8 cellular contexts compared by ENCODE assay signal in the genomic region with DNA sequence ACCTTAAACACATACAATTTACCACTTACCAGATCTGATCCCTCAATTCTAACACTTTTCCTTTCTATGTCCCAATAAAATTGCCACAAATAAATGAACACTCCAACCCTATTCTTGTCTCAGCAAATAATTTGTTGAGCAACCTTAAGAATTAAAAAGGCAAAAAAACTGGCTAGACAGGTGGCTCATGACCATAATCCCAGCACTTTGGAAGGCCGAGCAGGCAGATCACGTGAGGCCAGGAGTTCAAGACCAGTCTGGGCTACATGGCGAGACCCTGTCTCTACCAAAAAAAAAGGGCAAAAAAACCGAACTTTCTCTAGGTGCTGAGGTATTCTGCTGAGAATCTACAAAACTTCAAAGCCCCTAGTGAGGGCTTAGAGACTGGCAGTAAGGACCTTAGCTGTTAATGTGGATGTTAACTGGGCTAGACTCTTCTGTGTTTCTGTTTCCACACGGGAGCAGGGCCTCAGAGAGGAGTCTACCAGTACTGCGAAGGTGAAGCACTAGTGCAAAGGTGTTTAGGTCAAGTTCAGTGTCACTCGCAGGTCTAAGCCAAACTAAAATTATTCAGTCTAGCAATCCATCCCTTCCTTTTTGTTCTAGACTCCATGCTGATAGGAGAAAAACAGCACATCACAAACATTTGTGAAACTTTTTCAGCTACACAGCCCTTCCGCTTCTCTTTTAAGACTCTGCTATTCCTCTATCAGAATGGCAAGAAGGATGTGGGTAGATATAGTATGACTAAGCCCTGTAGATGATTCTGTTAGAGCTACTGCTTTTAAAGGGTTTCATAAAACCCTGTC. TPM values are rescaled to one million over a fixed set of nuclear protein-coding genes. Genes with fewer than 3 reads are reported as not detected.
DNase-seq lines count a peak whose midpoint lies in the region; ATAC-seq and TF ChIP-seq lines count a peak whose summit lies in the region.

No MANE protein-coding gene starts in this region.

- dilution Hi-C loops in IMR-90 (cut with HindIII; ENCODE audit: low sequenced_read_pairs, unreplicated experiment), result no loop called here

- H2BK15ac ChIP-seq in IMR-90 (ENCODE audit: low read depth, low read length), result no peak overlapping the region

- H3K9me1 ChIP-seq in IMR-90 (ENCODE audit: insufficient read depth, low read length), result peaks cover 8% of the 10 kb centered on the region; the same call in 1 of the 2 replicates

- H3K4me3 ChIP-seq in BLaER1, result no peak overlapping the region
- H3K4me3 ChIP-seq in IMR-90 (ENCODE audit: insufficient read depth, low read depth, low read length), result no peak overlapping the region
- H3K4me3 ChIP-seq in effector memory CD4-positive, alpha-beta T cell (ENCODE audit: insufficient read depth, low read depth, low read length, poor library complexity, severe bottlenecking), result peak overlapping the region; percentile 27
- H3K4me3 ChIP-seq in subcutaneous abdominal adipose tissue (ENCODE audit: low read depth in 1 of 5, low read length in 5 of 5), result peak overlapping the region in 1 of 5 donors; percentile 4

- H3K14ac ChIP-seq in IMR-90 (replicated peaks; ENCODE audit: low read depth, low read length), result no peak overlapping the region

- no peak overlapping the region for H3K4ac ChIP-seq in IMR-90 (ENCODE audit: low read depth, low read length)

- H2BK120ac ChIP-seq in IMR-90 (ENCODE audit: low read depth, low read length), result no peak overlapping the region

- H4K91ac ChIP-seq in IMR-90 (ENCODE audit: insufficient read depth, low read depth, low read length), result no peak overlapping the region

- no peak for TF ChIP-seq CTCF in IMR-90 (conservative IDR thresholded peaks at IDR 0.05; ENCODE audit: low read depth, low read length)

- no peak overlapping the region for H2BK20ac ChIP-seq in IMR-90 (ENCODE audit: low read depth, low read length)

- CTCF ChIA-PET in IMR-90 (lab: Yijun Ruan, JAX), result interaction anchor here (0.6 to 1.0 kb wide), 2 partner anchors 103 to 908 kb away, joined by 3 to 4 read pairs; no protein-coding TSS in a partner anchor

- TF ChIP-seq RAD21 in IMR-90 (IDR thresholded peaks at IDR 0.05; ENCODE audit: low read length), result no peak

- TF ChIP-seq POLR2A in IMR-90 (IDR thresholded peaks at IDR 0.05; ENCODE audit: low read depth, low read length), result no peak

- H3K56ac ChIP-seq in IMR-90 (ENCODE audit: extremely low read depth, insufficient read depth, low read length), result no peak overlapping the region

- no peak overlapping the region for H2BK5ac ChIP-seq in IMR-90 (ENCODE audit: low read depth, low read length, poor library complexity, severe bottlenecking)

- H2AK9ac ChIP-seq in IMR-90 (replicated peaks; ENCODE audit: low read depth, low read length, poor library complexity), result no peak overlapping the region

- no peak overlapping the region for H2AFZ ChIP-seq in IMR-90 (replicated peaks; ENCODE audit: low read length, poor library complexity)

- H4K20me1 ChIP-seq in BLaER1 (peaks cover 76% of the 10 kb centered on the region), IMR-90 (ENCODE audit: insufficient read depth, low read length) (peaks cover 54% of the 10 kb centered on the region)

- POLR2A ChIA-PET in IMR-90 (lab: Charles Lee; ENCODE audit: unreplicated experiment), result no interaction called here

- peaks cover 0 to 45% of the 10 kb centered on the region in 2 experiments; a peak in 2 of 4 replicates for H3K79me1 ChIP-seq in IMR-90 (ENCODE audit: low read depth in 1 of 2, low read length in 2 of 2)

- no peak overlapping the region for H3K18ac ChIP-seq in IMR-90 (ENCODE audit: low read depth, low read length)

- H4K5ac ChIP-seq in IMR-90 (ENCODE audit: low read depth, low read length), result no peak overlapping the region

- no TSS peak for BruUV-seq in IMR-90 (replicated peaks; lab: Mats Ljungman, UMichigan)

- no peak overlapping the region for H3K23ac ChIP-seq in IMR-90 (ENCODE audit: low read depth, low read length)

- peak overlapping the region; percentile 91; the same call in 1 of the 2 replicates for H3K9ac ChIP-seq in BLaER1
- H3K9ac ChIP-seq in IMR-90 (ENCODE audit: low read depth, low read length), result no peak overlapping the region
- H3K9ac ChIP-seq in subcutaneous abdominal adipose tissue (ENCODE audit: low read length in 5 of 5), result peak overlapping the region in 4 of 5 donors; percentile 31 to 97 (median 46)

- in situ Hi-C loops in IMR-90 (cut with MboI; ENCODE audit: low sequenced_read_pairs), result no loop called here

- H3K27me3 ChIP-seq in BLaER1 (no peaks in the 10 kb centered on the region), IMR-90 (ENCODE audit: control insufficient read depth, insufficient read depth, low read length) (no peaks in the 10 kb centered on the region), subcutaneous abdominal adipose tissue (ENCODE audit: control insufficient read depth in 5 of 5, insufficient read depth in 4 of 5, low read length in 5 of 5) (no peaks in the 10 kb centered on the region)
- no peaks in the 10 kb centered on the region for H3K27me3 ChIP-seq in effector memory CD4-positive, alpha-beta T cell (replicated peaks; ENCODE audit: control insufficient read depth, insufficient read depth, low read length, poor library complexity, severe bottlenecking)

- ATAC-seq in GM19438 (IDR thresholded peaks at IDR 0.05; ENCODE audit: low read depth, unreplicated experiment) (peak; percentile 73), IMR-90 (ENCODE audit: low read depth) (no peak)

- no peak overlapping the region for H2AK5ac ChIP-seq in IMR-90 (ENCODE audit: low read depth, low read length)

- no peak overlapping the region for H3K27ac ChIP-seq in BLaER1
- no peak overlapping the region for H3K27ac ChIP-seq in IMR-90 (ENCODE audit: insufficient read depth, low read length)
- H3K27ac ChIP-seq in effector memory CD4-positive, alpha-beta T cell (ENCODE audit: insufficient read depth, low read length, poor library complexity, severe bottlenecking), result peak overlapping the region; percentile 86
- H3K27ac ChIP-seq in subcutaneous abdominal adipose tissue (ENCODE audit: low read depth, low read length), result no peak overlapping the region

- DNase-seq in IMR-90, result peak; percentile 26
- no peak for DNase-seq in effector memory CD4-positive, alpha-beta T cell
- DNase-seq in middle frontal gyrus (ENCODE audit: extremely low spot score, low spot score), result no peak
- DNase-seq in head of caudate nucleus, result no peak
- DNase-seq in foreskin melanocyte, result no peak

- no peaks in the 10 kb centered on the region for H3K9me3 ChIP-seq in BLaER1
- no peaks in the 10 kb centered on the region for H3K9me3 ChIP-seq in IMR-90 (ENCODE audit: control insufficient read depth, insufficient read depth, low read length)
- no peaks in the 10 kb centered on the region for H3K9me3 ChIP-seq in effector memory CD4-positive, alpha-beta T cell (ENCODE audit: control insufficient read depth, low read length)
- no peaks in the 10 kb centered on the region for H3K9me3 ChIP-seq in subcutaneous abdominal adipose tissue (ENCODE audit: control insufficient read depth in 5 of 5, low read length in 5 of 5)

- H3K4me2 ChIP-seq in BLaER1 (peak overlapping the region; percentile 94), IMR-90 (ENCODE audit: low read depth, low read length) (no peak overlapping the region)

- no peak overlapping the region for H4K8ac ChIP-seq in IMR-90 (ENCODE audit: low read depth in 2 of 2, low read length in 2 of 2)

- intact Hi-C loops in IMR-90 (cut with micrococcal nuclease) (no loop called here), head of caudate nucleus (cut with DNase I) (no loop called here)

- H3K4me1 ChIP-seq in BLaER1 (peaks cover 73% of the 10 kb centered on the region), IMR-90 (ENCODE audit: control insufficient read depth, insufficient read depth, low read length) (peaks cover 4% of the 10 kb centered on the region), subcutaneous abdominal adipose tissue (ENCODE audit: control insufficient read depth in 5 of 5, insufficient read depth in 5 of 5, low read length in 5 of 5) (peaks cover 7 to 39% (median 36%) of the 10 kb centered on the region in 5 donors)
- peaks cover 30% of the 10 kb centered on the region for H3K4me1 ChIP-seq in effector memory CD4-positive, alpha-beta T cell (ENCODE audit: control insufficient read depth, insufficient read depth, low read length, poor library complexity, severe bottlenecking)

- H3K36me3 ChIP-seq in BLaER1 (peaks cover 31% of the 10 kb centered on the region), IMR-90 (ENCODE audit: control insufficient read depth, insufficient read depth, low read length) (peaks cover 2% of the 10 kb centered on the region; the same call in 1 of the 2 replicates), subcutaneous abdominal adipose tissue (ENCODE audit: control insufficient read depth in 5 of 5, insufficient read depth in 5 of 5, low read length in 5 of 5) (peaks cover 0 to 17% (median 8%) of the 10 kb centered on the region in 5 donors)
- H3K36me3 ChIP-seq in effector memory CD4-positive, alpha-beta T cell (ENCODE audit: control insufficient read depth, insufficient read depth, low read length), result peaks cover 4% of the 10 kb centered on the region

- WGBS in IMR-90 (ENCODE audit: extremely low coverage in 2 of 2, insufficient read length in 1 of 2), 2 experiments, result 82% methylated on average over 4 of the region's 8 CpGs; no CpG with 5 or more reads in 1 of the 2 experiments

TF ChIP-seq in IMR-90, 13 proteins besides CTCF, POLR2A, EP300 and RAD21 (continues in another document):
- no peak for TF ChIP-seq CEBPB (IDR thresholded peaks at IDR 0.05; ENCODE audit: low read depth, low read length)
- TF ChIP-seq BHLHE40 (IDR thresholded peaks at IDR 0.05; ENCODE audit: low read depth, low read length), result no peak

RNA-seq across cellular contexts. Expression of a gene that starts 2.6 kb away (rescaled TPM):
- total RNA-seq in IMR-90 (2012; rRNA removed), result 18.6 and 22.8 TPM in 2 replicates
- polyA plus RNA-seq in IMR-90 (2012; rRNA removed), result 10.1 and 11.0 TPM in 2 replicates
- 3.7 and 4.8 TPM in 2 replicates for polyA plus RNA-seq in IMR-90 (2012; cell fraction: cytosol; rRNA removed)
- polyA plus RNA-seq in IMR-90 (2012; cell fraction: nucleus; rRNA removed; ENCODE audit: low replicate concordance), result 2.7 and 11.3 TPM in 2 replicates

RNA-seq across cellular contexts. Expression of a gene that starts 2.6 kb away (rescaled TPM):
- 3.6 and 3.8 TPM in 2 replicates for total RNA-seq in IMR-90 (2012; rRNA removed)
- polyA plus RNA-seq in IMR-90 (2012; rRNA removed), result 4.8 and 4.9 TPM in 2 replicates
- polyA plus RNA-seq in IMR-90 (2012; cell fraction: cytosol; rRNA removed), result 2.7 and 3.9 TPM in 2 replicates
- polyA plus RNA-seq in IMR-90 (2012; cell fraction: nucleus; rRNA removed; ENCODE audit: low replicate concordance), result 3.6 and 6.0 TPM in 2 replicates

RNA-seq across cellular contexts. Expression of a gene that starts 16.3 kb away (rescaled TPM):
- 1.4 TPM in 2 replicates for total RNA-seq in IMR-90 (2012; rRNA removed)
- 3.2 and 3.7 TPM in 2 replicates for polyA plus RNA-seq in IMR-90 (2012; rRNA removed)
- polyA plus RNA-seq in IMR-90 (2012; cell fraction: cytosol; rRNA removed), result 3.2 and 5.4 TPM in 2 replicates
- 5.6 and 11.2 TPM in 2 replicates for polyA plus RNA-seq in IMR-90 (2012; cell fraction: nucleus; rRNA removed; ENCODE audit: low replicate concordance)

RNA-seq across cellular contexts. Expression of a gene that starts 47.5 kb away (rescaled TPM):
- 12.2 and 20.6 TPM in 2 replicates for total RNA-seq in IMR-90 (2012; rRNA removed)
- 29.6 and 33.1 TPM in 2 replicates for polyA plus RNA-seq in IMR-90 (2012; rRNA removed)
- polyA plus RNA-seq in IMR-90 (2012; cell fraction: cytosol; rRNA removed), result 31.0 and 41.4 TPM in 2 replicates
- polyA plus RNA-seq in IMR-90 (2012; cell fraction: nucleus; rRNA removed; ENCODE audit: low replicate concordance), result 27.9 and 35.2 TPM in 2 replicates

RNA-seq across cellular contexts. Expression of a gene that starts 52.3 kb away (rescaled TPM):
- total RNA-seq in IMR-90 (2012; rRNA removed), result 28.6 and 32.4 TPM in 2 replicates
- 49.0 and 52.6 TPM in 2 replicates for polyA plus RNA-seq in IMR-90 (2012; rRNA removed)
- polyA plus RNA-seq in IMR-90 (2012; cell fraction: cytosol; rRNA removed), result 54.1 and 68.7 TPM in 2 replicates
- polyA plus RNA-seq in IMR-90 (2012; cell fraction: nucleus; rRNA removed; ENCODE audit: low replicate concordance), result 51.4 and 69.9 TPM in 2 replicates
